21 cellular contexts compared by ENCODE assay signal in the genomic region with DNA sequence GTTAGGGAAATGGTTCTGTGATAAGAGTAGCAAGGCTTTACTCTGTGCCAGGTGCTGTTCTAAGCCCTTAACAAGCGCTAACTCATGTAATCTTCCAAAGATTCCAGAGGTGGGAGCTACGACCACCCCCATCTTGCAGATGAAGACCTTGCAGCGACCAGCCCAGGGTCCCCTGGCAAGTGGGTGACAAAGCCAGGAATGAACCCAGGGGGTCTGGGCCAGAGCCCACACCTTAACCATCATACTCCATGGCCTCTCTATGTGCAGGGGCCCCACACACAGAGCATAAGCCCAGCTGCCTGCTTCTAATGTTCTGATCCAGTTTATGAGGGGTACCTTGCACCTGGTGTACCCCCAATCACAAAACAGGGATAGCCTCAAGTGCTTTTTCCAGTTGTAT.
A peak's percentile ranks its signal among the peaks of the same experiment; 100 is the strongest.
DNase-seq lines count a peak whose midpoint lies in the region; ATAC-seq and TF ChIP-seq lines count a peak whose summit lies in the region.
"Had no signal": no experiment of that assay in that cellular context is flagged by ENCODE, and none has a peak within 500 bp of the region (broad histone marks: within the 10 kb centered on the region; RNA-seq: fewer than 3 reads in every experiment).

No MANE protein-coding gene starts in this region.

- no peak for TF ChIP-seq EP300 in suprapubic skin (IDR thresholded peaks at IDR 0.05)

- H3K27me3 ChIP-seq in heart right ventricle = no peaks in the 10 kb centered on the region
- no peaks in the 10 kb centered on the region for H3K27me3 ChIP-seq in suprapubic skin
- H3K27me3 ChIP-seq: BE2C; BLaER1 treated with 17β-estradiol and CSF1 and Interleukin-3, amounts not matched to agents 10 nM and 100 nM had no signal

- no peak for TF ChIP-seq CTCF in heart right ventricle (IDR thresholded peaks at IDR 0.05)
- no peak for TF ChIP-seq CTCF in suprapubic skin (IDR thresholded peaks at IDR 0.05)

- H3K36me3 Mint-ChIP-seq in stimulated activated naive B cell treated with anti-CD40 and anti-IgM and Interleukin-4, amounts not matched to agents 10 μg/mL and 1 μg/mL and 100 μg/mL, for 72 hours = no peaks in the 10 kb centered on the region
- H3K36me3 Mint-ChIP-seq: CD14-positive monocyte; CD8-positive, alpha-beta memory T cell had no signal

- no peaks in the 10 kb centered on the region for H3K9me3 Mint-ChIP-seq in stimulated activated naive B cell treated with anti-CD40 and anti-IgM and Interleukin-4, amounts not matched to agents 10 μg/mL and 1 μg/mL and 100 μg/mL, for 72 hours
- H3K9me3 Mint-ChIP-seq: CD14-positive monocyte; CD4-positive, alpha-beta T cell; CD8-positive, alpha-beta memory T cell; GM23338; HFFc6 had no signal

- H3K27me3 Mint-ChIP-seq in stimulated activated naive B cell treated with anti-CD40 and anti-IgM and Interleukin-4, amounts not matched to agents 10 μg/mL and 1 μg/mL and 100 μg/mL, for 72 hours = no peaks in the 10 kb centered on the region
- H3K27me3 Mint-ChIP-seq: CD4-positive, alpha-beta T cell had no signal

- no peak for ATAC-seq in heart right ventricle
- ATAC-seq in stimulated activated naive B cell treated with anti-CD40 and anti-IgM and Interleukin-4, amounts not matched to agents 10 μg/mL and 1 μg/mL and 100 μg/mL, for 72 hours (replicated peaks) = no peak
- ATAC-seq: A549, GM23338 had no signal

- TF ChIP-seq POLR2A in suprapubic skin (IDR thresholded peaks at IDR 0.05) = no peak

- H3K4me3 Mint-ChIP-seq in stimulated activated naive B cell treated with anti-CD40 and anti-IgM and Interleukin-4, amounts not matched to agents 10 μg/mL and 1 μg/mL and 100 μg/mL, for 72 hours = no peak overlapping the region
- H3K4me3 Mint-ChIP-seq: CD14-positive monocyte; CD4-positive, alpha-beta T cell; CD8-positive, alpha-beta memory T cell; GM23338; HFFc6 had no signal

- H3K36me3 ChIP-seq in heart right ventricle = no peaks in the 10 kb centered on the region
- no peaks in the 10 kb centered on the region for H3K36me3 ChIP-seq in suprapubic skin
- H3K36me3 ChIP-seq: BE2C; BLaER1 treated with 17β-estradiol and CSF1 and Interleukin-3, amounts not matched to agents 10 nM and 100 nM; HAP-1 had no signal

- DNase-seq in cardiac septum (ENCODE audit: low spot score) (peak; percentile 15), heart right ventricle (no peak), posterior vena cava (ENCODE audit: low spot score) (peak; percentile 29), suprapubic skin (ENCODE audit: low spot score in 2 of 2) (peak; percentile 16 to 55), NCI-H2081 (lab: John Stamatoyannopoulos, UW) (no peak)
- DNase-seq in stimulated activated naive B cell treated with anti-CD40 and anti-IgM and Interleukin-4, amounts not matched to agents 10 μg/mL and 1 μg/mL and 100 μg/mL, for 72 hours = no peak
- DNase-seq: 8988T; ACHN; AML-193; BE2C; CD4-positive, alpha-beta T cell; CD8-positive, alpha-beta memory T cell; DMS53; DMS79 treated with DMSO at 0.1 percent for 48 hours; GF-D8; HFFc6 had no signal

- 96% methylated on average over 3 of the region's 3 CpGs for WGBS in heart right ventricle, 2 donors
- WGBS in suprapubic skin = 92% methylated on average over 3 of the region's 3 CpGs

- H3K4me1 ChIP-seq in heart right ventricle (peaks cover 0 to 8% (median 0%) of the 10 kb centered on the region in 9 donors), suprapubic skin (peaks cover 17% of the 10 kb centered on the region)
- H3K4me1 ChIP-seq: A549, BE2C, HAP-1 had no signal

- H3K27ac Mint-ChIP-seq in stimulated activated naive B cell treated with anti-CD40 and anti-IgM and Interleukin-4, amounts not matched to agents 10 μg/mL and 1 μg/mL and 100 μg/mL, for 72 hours = no peak overlapping the region
- H3K27ac Mint-ChIP-seq: CD14-positive monocyte; CD4-positive, alpha-beta T cell; CD8-positive, alpha-beta memory T cell; GM23338; HFFc6 had no signal

- H3K27ac ChIP-seq in heart right ventricle (no peak overlapping the region), suprapubic skin (no peak overlapping the region)
- H3K27ac ChIP-seq: A549; BLaER1 treated with 17β-estradiol and CSF1 and Interleukin-3, amounts not matched to agents 10 nM and 100 nM had no signal

- H3K4me1 Mint-ChIP-seq in stimulated activated naive B cell treated with anti-CD40 and anti-IgM and Interleukin-4, amounts not matched to agents 10 μg/mL and 1 μg/mL and 100 μg/mL, for 72 hours = peaks cover 2 to 6% of the 10 kb centered on the region in 2 donors

- intact Hi-C loops in cardiac septum (cut with DNase I) = no loop called here
- intact Hi-C loops in heart right ventricle (cut with DNase I) = no loop called here
- intact Hi-C loops in posterior vena cava (cut with DNase I) = no loop called here

- H3K9me3 ChIP-seq in heart right ventricle = no peaks in the 10 kb centered on the region
- no peaks in the 10 kb centered on the region for H3K9me3 ChIP-seq in suprapubic skin
- H3K9me3 ChIP-seq: A549; BE2C; BLaER1 treated with 17β-estradiol and CSF1 and Interleukin-3, amounts not matched to agents 10 nM and 100 nM; HAP-1 had no signal

- H3K4me3 ChIP-seq in heart right ventricle (no peak overlapping the region), suprapubic skin (no peak overlapping the region)
- H3K4me3 ChIP-seq: A549; BLaER1 treated with 17β-estradiol and CSF1 and Interleukin-3, amounts not matched to agents 10 nM and 100 nM; GM23338; HAP-1 had no signal

Comparison
In these comparisons a context has a peak if more than half of its experiments do, and no peak if none do; other contexts are left out.
1. DNase-seq: peak in cardiac septum (single experiment), posterior vena cava (single experiment) and suprapubic skin (2 of 2); none in heart right ventricle (0 of 2), NCI-H2081 (0 of 2) and stimulated activated naive B cell treated with anti-CD40 and anti-IgM and Interleukin-4, amounts not matched to agents 10 μg/mL and 1 μg/mL and 100 μg/mL, for 72 hours (single experiment).